In the genomic region with DNA sequence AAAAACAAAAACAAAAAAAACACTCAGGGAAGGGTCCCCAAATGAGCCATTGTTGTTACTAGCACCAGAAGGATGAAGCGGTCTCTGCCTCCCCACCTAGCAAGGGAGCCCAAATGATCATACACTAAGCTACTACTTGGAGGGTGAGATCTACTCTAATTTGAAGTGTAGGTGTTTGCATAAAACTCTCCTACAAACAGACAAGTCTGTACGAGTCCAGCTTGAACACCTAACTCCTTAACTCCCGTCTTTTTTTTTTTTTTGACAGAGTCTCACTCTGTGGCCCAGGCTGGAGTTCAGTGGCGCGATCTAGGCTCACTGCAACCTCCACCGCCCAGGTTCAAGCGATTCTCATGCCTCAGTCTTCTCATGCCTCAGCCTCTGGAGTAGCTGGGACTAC, we compare ENCODE assay signal across 33 cellular contexts.
"Had no signal": no experiment of that assay in that cellular context is flagged by ENCODE, and none has a peak within 500 bp of the region (broad histone marks: within the 10 kb centered on the region; RNA-seq: fewer than 3 reads in every experiment).

No MANE protein-coding gene starts in this region.

- H3K4me3 ChIP-seq: adrenal gland, body of pancreas had no signal

- H3K9me3 ChIP-seq: adrenal gland, body of pancreas had no signal

- FAIRE-seq: astrocyte, TTC549 had no signal

- H3K4me3 Mint-ChIP-seq: activated CD4-positive, alpha-beta memory T cell treated with anti-CD3 and anti-CD28 coated beads, Interleukin-2, amount 10 ng/mL, durations not matched to agents 7 days and 5 days; activated CD4-positive, alpha-beta T cell treated with anti-CD3 and anti-CD28 coated beads for 36 hours; activated CD4-positive, alpha-beta T cell treated with anti-CD3 and anti-CD28 coated beads, Interleukin-2, amount 10 ng/mL, durations not matched to agents 7 days and 5 days; activated CD8-positive, alpha-beta memory T cell treated with anti-CD3 and anti-CD28 coated beads, Interleukin-2, amount 10 ng/mL, durations not matched to agents 7 days and 5 days; activated CD8-positive, alpha-beta T cell treated with anti-CD3 and anti-CD28 coated beads, Interleukin-2, amount 10 ng/mL, durations not matched to agents 7 days and 5 days; activated naive CD8-positive, alpha-beta T cell treated with anti-CD3 and anti-CD28 coated beads for 36 hours; activated T-cell treated with anti-CD3 and anti-CD28 coated beads, Interleukin-2, amount 50 U/mL, for 24 hours; T-cell; T-helper 1 cell treated with Interleukin-12 subunit alpha and Interleukin-12 subunit beta and Interleukin-4 antibody, amounts not matched to agents 30 μg/mL and 1 μg/mL, for 36 hours; T-helper 2 cell treated with Interferon-gamma antibody and Interleukin-4, amounts not matched to agents 5 μg/mL and 100 μg/mL, for 36 hours had no signal

- H3K36me3 Mint-ChIP-seq: activated CD8-positive, alpha-beta memory T cell treated with anti-CD3 and anti-CD28 coated beads, Interleukin-2, amount 10 ng/mL, durations not matched to agents 7 days and 5 days; activated naive CD4-positive, alpha-beta T cell treated with anti-CD3 and anti-CD28 coated beads, Interleukin-2, amount 50 U/mL, for 72 hours; T-cell had no signal

- H3K4me1 ChIP-seq: adrenal gland, body of pancreas had no signal

- H3K27me3 ChIP-seq: adrenal gland, body of pancreas, brain microvascular endothelial cell had no signal

- DNase-seq: activated CD4-positive, alpha-beta memory T cell treated with anti-CD3 and anti-CD28 coated beads, Interleukin-2, amount 10 ng/mL, durations not matched to agents 7 days and 5 days; activated CD4-positive, alpha-beta T cell treated with anti-CD3 and anti-CD28 coated beads for 1 hour; activated CD4-positive, alpha-beta T cell treated with anti-CD3 and anti-CD28 coated beads for 36 hours; activated CD4-positive, alpha-beta T cell treated with anti-CD3 and anti-CD28 coated beads for 48 hours; activated CD4-positive, alpha-beta T cell treated with anti-CD3 and anti-CD28 coated beads, Interleukin-2, amount 10 ng/mL, durations not matched to agents 7 days and 5 days; activated CD4-positive, alpha-beta T cell treated with anti-CD3 and anti-CD28 coated beads, Interleukin-2, amount 50 U/mL, for 48 hours; activated CD4-positive, CD25-positive, alpha-beta regulatory T cell; activated CD8-positive, alpha-beta memory T cell treated with anti-CD3 and anti-CD28 coated beads for 24 hours; activated CD8-positive, alpha-beta memory T cell treated with anti-CD3 and anti-CD28 coated beads, Interleukin-2, amount 10 ng/mL, durations not matched to agents 7 days and 5 days; activated CD8-positive, alpha-beta memory T cell treated with anti-CD3 and anti-CD28 coated beads, Interleukin-2, amount 50 U/mL, for 48 hours; activated CD8-positive, alpha-beta T cell treated with anti-CD3 and anti-CD28 coated beads, Interleukin-2, amount 10 ng/mL, durations not matched to agents 7 days and 5 days; activated effector memory CD4-positive, alpha-beta T cell treated with Interleukin-2 at 50 U/mL for 16 hours; activated gamma-delta T cell; activated naive CD4-positive, alpha-beta T cell treated with anti-CD3 and anti-CD28 coated beads, Interleukin-2, amount 50 U/mL, for 16 hours; activated naive CD4-positive, alpha-beta T cell treated with Interleukin-2 at 50 U/mL for 16 hours; activated naive CD8-positive, alpha-beta T cell treated with anti-CD3 and anti-CD28 coated beads for 36 hours; activated T-cell treated with anti-CD3 and anti-CD28 coated beads, Interleukin-2, amount 50 U/mL, for 24 hours; activated T-cell treated with anti-CD3 and anti-CD28 coated beads, Interleukin-2, amount 50 U/mL, for 48 hours; adrenal gland; amniotic stem cell; aorta; body of pancreas; central memory CD4-positive, alpha-beta T cell; T-cell; T-helper 2 cell; T-helper 9 cell had no signal

- H3K9me3 Mint-ChIP-seq: activated CD4-positive, alpha-beta memory T cell treated with anti-CD3 and anti-CD28 coated beads, Interleukin-2, amount 10 ng/mL, durations not matched to agents 7 days and 5 days; activated CD4-positive, alpha-beta T cell treated with anti-CD3 and anti-CD28 coated beads, Interleukin-2, amount 10 ng/mL, durations not matched to agents 7 days and 5 days; activated naive CD4-positive, alpha-beta T cell treated with anti-CD3 and anti-CD28 coated beads, Interleukin-2, amount 50 U/mL, for 72 hours; activated T-cell treated with anti-CD3 and anti-CD28 coated beads, Interleukin-2, amount 50 U/mL, for 24 hours; activated T-helper 2 cell treated with anti-CD3 and anti-CD28 coated beads, Interferon-gamma antibody, Interleukin-2, Interleukin-4, amounts not matched to agents 10 μg/mL and 5 μg/mL and 100 μg/mL, durations not matched to agents 14 hours and 24 hours and 36 hours; T-cell; T-helper 1 cell treated with Interleukin-12 subunit alpha and Interleukin-12 subunit beta and Interleukin-4 antibody, amounts not matched to agents 30 μg/mL and 1 μg/mL, for 36 hours; T-helper 2 cell treated with Interferon-gamma antibody and Interleukin-4, amounts not matched to agents 5 μg/mL and 100 μg/mL, for 36 hours had no signal

- H3K27me3 Mint-ChIP-seq: activated T-cell treated with anti-CD3 and anti-CD28 coated beads, Interleukin-2, amount 50 U/mL, for 24 hours had no signal

- H3K27ac Mint-ChIP-seq: activated CD4-positive, alpha-beta memory T cell treated with anti-CD3 and anti-CD28 coated beads, Interleukin-2, amount 10 ng/mL, durations not matched to agents 7 days and 5 days; activated CD4-positive, alpha-beta T cell treated with anti-CD3 and anti-CD28 coated beads for 36 hours; activated CD4-positive, alpha-beta T cell treated with anti-CD3 and anti-CD28 coated beads, Interleukin-2, amount 10 ng/mL, durations not matched to agents 7 days and 5 days; activated CD8-positive, alpha-beta memory T cell treated with anti-CD3 and anti-CD28 coated beads, Interleukin-2, amount 10 ng/mL, durations not matched to agents 7 days and 5 days; activated CD8-positive, alpha-beta T cell treated with anti-CD3 and anti-CD28 coated beads, Interleukin-2, amount 10 ng/mL, durations not matched to agents 7 days and 5 days; activated naive CD4-positive, alpha-beta T cell treated with anti-CD3 and anti-CD28 coated beads, Interleukin-2, amount 50 U/mL, for 72 hours; activated naive CD8-positive, alpha-beta T cell treated with anti-CD3 and anti-CD28 coated beads for 36 hours; activated T-cell treated with anti-CD3 and anti-CD28 coated beads, Interleukin-2, amount 50 U/mL, for 24 hours; activated T-helper 2 cell treated with anti-CD3 and anti-CD28 coated beads, Interferon-gamma antibody, Interleukin-2, Interleukin-4, amounts not matched to agents 10 μg/mL and 5 μg/mL and 100 μg/mL, durations not matched to agents 14 hours and 24 hours and 36 hours; T-cell; T-helper 1 cell treated with Interleukin-12 subunit alpha and Interleukin-12 subunit beta and Interleukin-4 antibody, amounts not matched to agents 30 μg/mL and 1 μg/mL, for 36 hours; T-helper 2 cell treated with Interferon-gamma antibody and Interleukin-4, amounts not matched to agents 5 μg/mL and 100 μg/mL, for 36 hours had no signal

- H3K4me1 Mint-ChIP-seq: activated CD4-positive, alpha-beta memory T cell treated with anti-CD3 and anti-CD28 coated beads, Interleukin-2, amount 10 ng/mL, durations not matched to agents 7 days and 5 days; activated CD4-positive, alpha-beta T cell treated with anti-CD3 and anti-CD28 coated beads for 36 hours; activated CD4-positive, alpha-beta T cell treated with anti-CD3 and anti-CD28 coated beads, Interleukin-2, amount 10 ng/mL, durations not matched to agents 7 days and 5 days; T-cell had no signal

- H3K36me3 ChIP-seq: adrenal gland, brain microvascular endothelial cell had no signal
